24 cellular contexts compared by ENCODE assay signal in the genomic region with DNA sequence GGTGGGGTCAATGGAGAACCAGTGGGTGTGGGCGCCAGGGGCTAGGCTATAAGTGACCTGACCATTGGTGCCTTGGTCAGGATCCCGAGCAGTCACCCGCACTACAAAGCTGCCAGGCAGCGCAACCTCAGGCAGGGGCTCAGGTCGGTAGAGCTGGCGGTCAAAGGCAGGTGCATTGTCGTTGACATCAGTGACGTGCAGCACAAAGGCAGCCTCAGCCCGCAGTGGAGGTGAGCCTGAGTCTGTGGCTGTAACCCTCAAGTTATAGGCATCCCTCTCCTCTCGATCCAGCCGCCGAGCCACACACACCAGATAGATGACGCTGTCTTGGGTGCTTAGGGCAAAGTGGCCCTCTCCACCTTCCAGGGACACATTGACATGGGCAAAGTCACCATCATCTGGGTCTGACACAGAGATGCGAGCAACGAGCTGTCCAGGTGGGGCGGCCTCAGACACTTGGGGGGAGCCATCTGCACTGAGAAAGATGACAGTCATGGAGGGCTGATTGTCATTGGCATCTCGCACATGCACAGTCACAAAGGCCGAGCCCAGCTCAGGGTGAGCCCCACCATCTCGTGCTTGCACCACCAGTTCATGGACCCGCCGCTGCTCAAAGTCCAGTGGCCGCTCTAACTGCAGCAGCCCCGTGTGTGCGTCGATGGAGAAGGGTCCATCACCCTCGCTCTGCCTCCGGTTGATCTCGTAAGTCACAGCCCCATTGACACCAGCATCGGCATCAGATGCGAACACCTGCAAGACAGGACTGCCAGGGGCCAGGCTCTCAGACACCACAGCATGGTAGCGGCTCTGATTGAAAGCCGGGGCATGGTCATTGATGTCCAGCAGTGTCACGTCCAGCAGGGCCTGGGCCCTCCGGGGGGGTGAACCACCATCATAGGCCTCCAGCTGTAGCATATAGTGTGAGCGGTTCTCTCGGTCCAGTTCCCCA.
"Had no signal": no experiment of that assay in that cellular context is flagged by ENCODE, and none has a peak within 500 bp of the region (broad histone marks: within the 10 kb centered on the region; RNA-seq: fewer than 3 reads in every experiment).

No MANE protein-coding gene starts in this region.

- ATAC-seq: esophagus mucosa; gastrocnemius medialis; natural killer cell treated with Interleukin-12 subunit alpha and Interleukin-12 subunit beta and Interleukin-15 and Interleukin-18, amount 100 ng/mL, for 72 hours; sciatic nerve; stimulated activated effector memory CD8-positive, alpha-beta T cell treated with anti-CD3 and anti-CD28 coated beads, Interleukin-12 subunit alpha, Interleukin-12 subunit beta, amount 100 ng/mL, for 72 hours had no signal

- H3K36me3 ChIP-seq: gastrocnemius medialis, thyroid gland had no signal

- DNase-seq: cerebellar nuclear complex; dorsolateral prefrontal cortex; effector CD4-positive, alpha-beta T cell; foreskin fibroblast; gastrocnemius medialis; kidney glomerular epithelial cell; mammary epithelial cell; naive B cell; stimulated activated CD4-positive, alpha-beta T cell treated with anti-CD3 and anti-CD28 coated beads, Interleukin-12 subunit alpha, Interleukin-12 subunit beta, amount 100 ng/mL, for 4 hours; stimulated activated CD4-positive, alpha-beta T cell treated with anti-CD3 and anti-CD28 coated beads, Interleukin-2, amount 100 ng/mL, for 24 hours; stimulated activated CD4-positive, alpha-beta T cell treated with anti-CD3 and anti-CD28 coated beads, Interleukin-4, amount 100 ng/mL, for 24 hours; stimulated activated naive CD4-positive, alpha-beta T cell treated with Interleukin-2 at 50 U/mL for 16 hours; stomach; thyroid gland; trophoblast cell had no signal

- H3K27me3 ChIP-seq: dorsolateral prefrontal cortex, gastrocnemius medialis, stomach, thyroid gland, vagina had no signal

- H3K4me1 ChIP-seq: parathyroid adenoma had no signal

- H3K9ac ChIP-seq: parathyroid adenoma had no signal

- H3K27ac ChIP-seq: epithelial cell of prostate, gastrocnemius medialis, parathyroid adenoma, stomach, thyroid gland, vagina had no signal

- H3K4me3 ChIP-seq: dorsolateral prefrontal cortex, gastrocnemius medialis, smooth muscle cell, stomach, thyroid gland, vagina had no signal

- FAIRE-seq: islet of Langerhans had no signal

- H3K9me3 ChIP-seq: gastrocnemius medialis, stomach, thyroid gland, vagina had no signal
